In genomic region chr14:65961004-65961403, GRCh38 we compare ENCODE assay signal across 8 cellular contexts.
DNase-seq lines count a peak whose midpoint lies in the region; ATAC-seq and TF ChIP-seq lines count a peak whose summit lies in the region.

No MANE protein-coding gene starts in this region.

- H3K79me2 ChIP-seq in GM23338 (replicated peaks; ENCODE audit: insufficient read depth), result no peaks in the 10 kb centered on the region

- H3K27ac Mint-ChIP-seq in CD8-positive, alpha-beta T cell, result no peak overlapping the region
- H3K27ac Mint-ChIP-seq in GM23338, result no peak overlapping the region

- no peak overlapping the region for H2AFZ ChIP-seq in GM23338

- intact Hi-C loops in CD8-positive, alpha-beta T cell (cut with DNase I, micrococcal nuclease), result loop anchor here in 1 of 2 experiments (5.0 kb wide), 1 partner anchor 111 kb away; no protein-coding TSS in a partner anchor

- H3K9me2 ChIP-seq in GM23338 (ENCODE audit: insufficient read depth), result no peaks in the 10 kb centered on the region

- no peaks in the 10 kb centered on the region for H4K20me1 ChIP-seq in GM23338 (replicated peaks; ENCODE audit: insufficient read depth)

- peaks cover 26% of the 10 kb centered on the region for H3K4me1 Mint-ChIP-seq in CD8-positive, alpha-beta T cell (ENCODE audit: low read depth)
- peaks cover 22% of the 10 kb centered on the region for H3K4me1 Mint-ChIP-seq in GM23338

- H3K9me3 ChIP-seq in CD8-positive, alpha-beta T cell (ENCODE audit: low read length), result no peaks in the 10 kb centered on the region

- H3K4me2 ChIP-seq in GM23338, result no peak overlapping the region

- no peaks in the 10 kb centered on the region for H3K36me3 ChIP-seq in CD8-positive, alpha-beta T cell (ENCODE audit: insufficient read depth, low read length)
- no peaks in the 10 kb centered on the region for H3K36me3 ChIP-seq in GM23338 (ENCODE audit: insufficient read depth)

- TF ChIP-seq CTCF in CD8-positive, alpha-beta T cell (IDR thresholded peaks at IDR 0.05), result peak; percentile 65
- TF ChIP-seq CTCF in GM23338 (conservative IDR thresholded peaks at IDR 0.05; ENCODE audit: low read depth in 2 of 2) (peak; percentile 86 to 95), fibroblast of the aortic adventitia (IDR thresholded peaks at IDR 0.05; ENCODE audit: insufficient read depth, low read length) (peak; percentile 72)

- H3K4me3 ChIP-seq in CD8-positive, alpha-beta T cell (ENCODE audit: low read depth, low read length), result no peak overlapping the region
- H3K4me3 ChIP-seq in GM23338, result no peak overlapping the region
- no peak overlapping the region for H3K4me3 ChIP-seq in fibroblast of the aortic adventitia (ENCODE audit: low read depth, low read length)

- no peaks in the 10 kb centered on the region for H3K36me3 Mint-ChIP-seq in CD8-positive, alpha-beta T cell
- H3K36me3 Mint-ChIP-seq in GM23338 (ENCODE audit: low read depth), result no peaks in the 10 kb centered on the region

- ATAC-seq in CD8-positive, alpha-beta T cell, result peak; percentile 89
- ATAC-seq in GM23338 (peak; percentile 81), GM18517 (IDR thresholded peaks at IDR 0.05; ENCODE audit: unreplicated experiment) (no peak), HG03135 (IDR thresholded peaks at IDR 0.05; ENCODE audit: unreplicated experiment) (no peak)

- H3K9me3 Mint-ChIP-seq in CD8-positive, alpha-beta T cell, result no peaks in the 10 kb centered on the region
- H3K9me3 Mint-ChIP-seq in GM23338, result 0 out of 3 replicates have a peak, but pooled peaks cover under 1% of the 10 kb centered on the region

- no peaks in the 10 kb centered on the region for H3F3A ChIP-seq in GM23338 (replicated peaks; ENCODE audit: low read depth)

- H3K4me1 ChIP-seq in CD8-positive, alpha-beta T cell (ENCODE audit: insufficient read depth, low read length), result peaks cover 19% of the 10 kb centered on the region
- peaks cover 29% of the 10 kb centered on the region for H3K4me1 ChIP-seq in GM23338 (ENCODE audit: insufficient read depth)

- H3K27ac ChIP-seq in CD8-positive, alpha-beta T cell (ENCODE audit: low read depth, low read length), result no peak overlapping the region
- H3K27ac ChIP-seq in GM23338 (ENCODE audit: low read depth), result no peak overlapping the region

- H3K4me3 Mint-ChIP-seq in CD8-positive, alpha-beta T cell, result no peak overlapping the region
- H3K4me3 Mint-ChIP-seq in GM23338, result no peak overlapping the region

- CTCF ChIA-PET in CD8-positive, alpha-beta T cell (lab: Charles Lee), result interaction anchor here (0.8 to 10.3 kb wide), 21 partner anchors 12 to 796 kb away, joined by 3 to 118 read pairs (median 9); no protein-coding TSS in a partner anchor

- POLR2A ChIA-PET in CD8-positive, alpha-beta T cell (lab: Charles Lee), result interaction anchor here (1.0 to 4.3 kb wide), 4 partner anchors 20 to 548 kb away, joined by 3 to 20 read pairs (median 9); partner anchors contain the start of gene FUT8

- DNase-seq in CD8-positive, alpha-beta T cell, result peak; percentile 27 to 70 (median 62)
- DNase-seq in GM23338 (ENCODE audit: low spot score) (peak; percentile 87), NCI-H748 (lab: John Stamatoyannopoulos, UW; ENCODE audit: unreplicated experiment) (peak; percentile 49), fibroblast of the aortic adventitia (ENCODE audit: low read depth) (peak; percentile 63), putamen (ENCODE audit: low spot score) (peak; percentile 8)
- peak; percentile 94 for DNase-seq in activated CD8-positive, alpha-beta memory T cell treated with anti-CD3 and anti-CD28 coated beads, Interleukin-2, amount 50 U/mL, for 48 hours

- H3K27me3 Mint-ChIP-seq in CD8-positive, alpha-beta T cell (ENCODE audit: low read depth), result no peaks in the 10 kb centered on the region
- H3K27me3 Mint-ChIP-seq in GM23338 (ENCODE audit: insufficient read depth, low read depth, poor library complexity), result no peaks in the 10 kb centered on the region

- H3K27me3 ChIP-seq in CD8-positive, alpha-beta T cell (ENCODE audit: insufficient read depth, low read length), result no peaks in the 10 kb centered on the region
- no peaks in the 10 kb centered on the region for H3K27me3 ChIP-seq in GM23338 (ENCODE audit: insufficient read depth)

TF ChIP-seq in GM23338, 12 proteins besides CTCF, POLR2A, EP300 and RAD21:
- TF ChIP-seq ETS1 (IDR thresholded peaks at IDR 0.05) (no peak), JUNB (IDR thresholded peaks at IDR 0.05; ENCODE audit: unreplicated experiment) (no peak), EZH2phosphoT487 (IDR thresholded peaks at IDR 0.05; ENCODE audit: unreplicated experiment) (no peak), ZNF331 (CRISPR knock-in tag; IDR thresholded peaks at IDR 0.05; ENCODE audit: low read depth) (no peak), CREB1 (CRISPR knock-in tag; IDR thresholded peaks at IDR 0.05; ENCODE audit: low read depth) (no peak), NANOG (IDR thresholded peaks at IDR 0.05; ENCODE audit: borderline replicate concordance) (no peak), POLR2AphosphoS5 (IDR thresholded peaks at IDR 0.05; ENCODE audit: low read depth) (no peak)

Comparison
In these comparisons a context has a peak if more than half of its experiments do, and no peak if none do; other contexts are left out.
1. ATAC-seq: peak in CD8-positive, alpha-beta T cell (single experiment) and GM23338 (single experiment); none in GM18517 (single experiment) and HG03135 (single experiment).
2. DNase-seq: peak in every context shown above with its lines; median percentile 94 in activated CD8-positive, alpha-beta memory T cell treated with anti-CD3 and anti-CD28 coated beads, Interleukin-2, amount 50 U/mL, for 48 hours; 87 in GM23338; 63 in fibroblast of the aortic adventitia; 62 in CD8-positive, alpha-beta T cell; 49 in NCI-H748; 8 in putamen.
3. Peak in every context shown above with its lines, with median percentiles within 50 percentile points of each other: CTCF ChIP-seq.